In the genomic region with DNA sequence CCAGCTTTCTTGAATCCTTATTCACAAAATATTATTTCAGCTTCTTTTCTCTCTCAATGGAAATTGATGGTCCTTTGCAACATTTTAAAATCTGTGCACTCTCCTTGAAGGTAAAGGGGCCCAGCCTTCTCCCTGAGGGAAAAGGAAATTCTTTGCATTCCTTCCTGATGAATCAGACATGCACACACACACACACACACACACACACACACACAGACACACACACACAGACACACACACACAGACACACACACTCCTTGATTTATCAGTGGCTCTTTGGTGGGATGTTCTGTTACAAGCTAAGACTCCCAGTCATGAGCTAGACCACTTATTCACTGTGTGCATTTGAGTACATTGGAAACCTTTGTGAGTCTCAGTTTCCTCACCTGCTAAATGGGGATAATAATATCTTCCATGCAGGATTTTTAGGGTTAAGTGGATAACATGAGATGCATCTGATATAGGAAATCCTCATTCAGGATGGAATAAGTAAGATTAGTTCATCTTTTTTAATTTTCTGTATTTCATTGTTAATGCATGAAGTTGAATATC, we compare ENCODE assay signal across 14 cellular contexts. TPM values are rescaled to one million over a fixed set of nuclear protein-coding genes. Genes with fewer than 3 reads are reported as not detected.
A peak's percentile ranks its signal among the peaks of the same experiment; 100 is the strongest.
DNase-seq lines count a peak whose midpoint lies in the region; ATAC-seq and TF ChIP-seq lines count a peak whose summit lies in the region.
"Had no signal": no experiment of that assay in that cellular context is flagged by ENCODE, and none has a peak within 500 bp of the region (broad histone marks: within the 10 kb centered on the region; RNA-seq: fewer than 3 reads in every experiment).

No MANE protein-coding gene starts in this region.

- peak overlapping the region; percentile 60; the same call in 1 of the 2 replicates for H3K23ac ChIP-seq in IMR-90 (ENCODE audit: low read depth, low read length)

- POLR2A ChIA-PET in IMR-90 (lab: Charles Lee; ENCODE audit: unreplicated experiment) = no interaction called here

- no peak for TF ChIP-seq CTCF in AG09309 (IDR thresholded peaks at IDR 0.05; ENCODE audit: control insufficient read depth, insufficient read depth, low read depth, low read length, missing control alignments)
- TF ChIP-seq CTCF in IMR-90 (conservative IDR thresholded peaks at IDR 0.05; ENCODE audit: low read depth, low read length) = no peak
- no peak for TF ChIP-seq CTCF in cardiac fibroblast (IDR thresholded peaks at IDR 0.05; ENCODE audit: low read depth, low read length)
- no peak for TF ChIP-seq CTCF in Peyer's patch (IDR thresholded peaks at IDR 0.05)

- no peak overlapping the region for H3K9ac ChIP-seq in IMR-90 (ENCODE audit: low read depth, low read length)

- H2BK120ac ChIP-seq in IMR-90 (ENCODE audit: low read depth, low read length) = peak overlapping the region; percentile 94

- no peak for TF ChIP-seq RAD21 in IMR-90 (IDR thresholded peaks at IDR 0.05; ENCODE audit: low read length)

- H2BK20ac ChIP-seq in IMR-90 (ENCODE audit: low read depth, low read length) = peak overlapping the region; percentile 89; the same call in 1 of the 2 replicates

- H3K27me3 ChIP-seq in IMR-90 (ENCODE audit: control insufficient read depth, insufficient read depth, low read length) (no peaks in the 10 kb centered on the region), Peyer's patch (peaks cover 0 to 4% of the 10 kb centered on the region in 2 donors)

- H2BK5ac ChIP-seq in IMR-90 (ENCODE audit: low read depth, low read length, poor library complexity, severe bottlenecking) = peak overlapping the region; percentile 51

- peak overlapping the region; percentile 4 to 81; a peak in 1 of 4 replicates for H4K8ac ChIP-seq in IMR-90 (ENCODE audit: low read depth in 2 of 2, low read length in 2 of 2)

- no peak overlapping the region for H3K18ac ChIP-seq in IMR-90 (ENCODE audit: low read depth, low read length)

- H3K9me3 ChIP-seq in IMR-90 (ENCODE audit: control insufficient read depth, insufficient read depth, low read length) (peaks cover 3% of the 10 kb centered on the region; the same call in 1 of the 2 replicates), Peyer's patch (no peaks in the 10 kb centered on the region)

- H3K4ac ChIP-seq in IMR-90 (ENCODE audit: low read depth, low read length) = peak overlapping the region; percentile 75

- H3K9me1 ChIP-seq in IMR-90 (ENCODE audit: insufficient read depth, low read length) = no peaks in the 10 kb centered on the region

- dilution Hi-C loops in IMR-90 (cut with HindIII; ENCODE audit: low sequenced_read_pairs, unreplicated experiment) = no loop called here

- intact Hi-C loops in IMR-90 (cut with micrococcal nuclease) (no loop called here), posterior cingulate gyrus (cut with DNase I) (no loop called here)

- no TSS peak for BruUV-seq in IMR-90 (replicated peaks; lab: Mats Ljungman, UMichigan)

- H3K27ac ChIP-seq in IMR-90 (ENCODE audit: insufficient read depth, low read length) (no peak overlapping the region), Peyer's patch (no peak overlapping the region)
- H3K27ac ChIP-seq: dorsolateral prefrontal cortex had no signal

- no peak overlapping the region for H3K56ac ChIP-seq in IMR-90 (ENCODE audit: extremely low read depth, insufficient read depth, low read length)

- H3K4me1 ChIP-seq in IMR-90 (ENCODE audit: control insufficient read depth, insufficient read depth, low read length) (no peaks in the 10 kb centered on the region; the same call in 1 of the 2 replicates), Peyer's patch (no peaks in the 10 kb centered on the region)

- in situ Hi-C loops in IMR-90 (cut with MboI; ENCODE audit: low sequenced_read_pairs) = no loop called here

- H2AK5ac ChIP-seq in IMR-90 (ENCODE audit: low read depth, low read length) = peak overlapping the region; percentile 89; the same call in 1 of the 2 replicates

- H2BK15ac ChIP-seq in IMR-90 (ENCODE audit: low read depth, low read length) = peak overlapping the region; percentile 55; the same call in 1 of the 3 replicates

- no peak overlapping the region for H3K4me2 ChIP-seq in IMR-90 (ENCODE audit: low read depth, low read length)

- CTCF ChIA-PET in IMR-90 (lab: Yijun Ruan, JAX) = no interaction called here

- no peak overlapping the region for H4K5ac ChIP-seq in IMR-90 (ENCODE audit: low read depth, low read length)

- H3K36me3 ChIP-seq in IMR-90 (ENCODE audit: control insufficient read depth, insufficient read depth, low read length) (no peaks in the 10 kb centered on the region), Peyer's patch (no peaks in the 10 kb centered on the region)

- peak overlapping the region; percentile 75 for H3K14ac ChIP-seq in IMR-90 (replicated peaks; ENCODE audit: low read depth, low read length)

- H2AFZ ChIP-seq in IMR-90 (replicated peaks; ENCODE audit: low read length, poor library complexity) = no peak overlapping the region

- TF ChIP-seq POLR2A in IMR-90 (IDR thresholded peaks at IDR 0.05; ENCODE audit: low read depth, low read length) (no peak), Peyer's patch (IDR thresholded peaks at IDR 0.05) (no peak)

- no peaks in the 10 kb centered on the region for H3K79me1 ChIP-seq in IMR-90 (ENCODE audit: low read depth in 1 of 2, low read length in 2 of 2)

- no peak overlapping the region for H3K4me3 ChIP-seq in AG09309 (ENCODE audit: control insufficient read depth, low read depth, low read length)
- no peak overlapping the region for H3K4me3 ChIP-seq in IMR-90 (ENCODE audit: insufficient read depth, low read depth, low read length)
- no peak overlapping the region for H3K4me3 ChIP-seq in cardiac fibroblast (replicated peaks in 1 of 2; ENCODE audit: low read depth in 2 of 2, low read length in 2 of 2)
- H3K4me3 ChIP-seq in Peyer's patch = no peak overlapping the region
- H3K4me3 ChIP-seq: dorsolateral prefrontal cortex had no signal

- peak; percentile 10 for DNase-seq in AG09309 (ENCODE audit: low read depth)
- peak; percentile 61 for DNase-seq in IMR-90
- DNase-seq in cardiac fibroblast (ENCODE audit: low read depth in 2 of 2) = peak; percentile 73 to 80
- DNase-seq in islet precursor cell = peak; percentile 81
- no peak for DNase-seq in Peyer's patch
- no peak for DNase-seq in stimulated activated CD4-positive, alpha-beta T cell treated with anti-CD3 and anti-CD28 coated beads, Interleukin-4, amount 100 ng/mL, for 24 hours
- no peak for DNase-seq in posterior cingulate gyrus
- DNase-seq: activated CD4-positive, alpha-beta T cell treated with anti-CD3 and anti-CD28 coated beads, Interleukin-2, amount 10 ng/mL, durations not matched to agents 7 days and 5 days; activated effector memory CD4-positive, alpha-beta T cell treated with anti-CD3 and anti-CD28 coated beads, Interleukin-2, amount 50 U/mL, for 16 hours; dorsolateral prefrontal cortex; NCI-H2171 treated with DMSO at 0.1 percent for 48 hours; SHP77; trophoblast cell had no signal

- H2AK9ac ChIP-seq in IMR-90 (replicated peaks; ENCODE audit: low read depth, low read length, poor library complexity) = no peak overlapping the region

- peak; percentile 44; the same call in 1 of the 2 replicates for ATAC-seq in IMR-90 (ENCODE audit: low read depth)
- no peak for ATAC-seq in HG03039 (IDR thresholded peaks at IDR 0.05; ENCODE audit: unreplicated experiment)

- H4K91ac ChIP-seq in IMR-90 (ENCODE audit: insufficient read depth, low read depth, low read length) = peak overlapping the region; percentile 12; the same call in 1 of the 2 replicates

- H4K20me1 ChIP-seq in IMR-90 (ENCODE audit: insufficient read depth, low read length) = no peaks in the 10 kb centered on the region; the same call in 1 of the 2 replicates

TF ChIP-seq in IMR-90, 13 proteins besides CTCF, POLR2A, EP300 and RAD21:
- TF ChIP-seq, protein P1, sequence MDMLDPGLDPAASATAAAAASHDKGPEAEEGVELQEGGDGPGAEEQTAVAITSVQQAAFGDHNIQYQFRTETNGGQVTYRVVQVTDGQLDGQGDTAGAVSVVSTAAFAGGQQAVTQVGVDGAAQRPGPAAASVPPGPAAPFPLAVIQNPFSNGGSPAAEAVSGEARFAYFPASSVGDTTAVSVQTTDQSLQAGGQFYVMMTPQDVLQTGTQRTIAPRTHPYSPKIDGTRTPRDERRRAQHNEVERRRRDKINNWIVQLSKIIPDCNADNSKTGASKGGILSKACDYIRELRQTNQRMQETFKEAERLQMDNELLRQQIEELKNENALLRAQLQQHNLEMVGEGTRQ (IDR thresholded peaks at IDR 0.05; ENCODE audit: low read depth, low read length) = no peak
- TF ChIP-seq CEBPB (IDR thresholded peaks at IDR 0.05; ENCODE audit: low read depth, low read length) = no peak
- no peak for TF ChIP-seq RCOR1 (IDR thresholded peaks at IDR 0.05; ENCODE audit: insufficient replicate concordance, low read length)

RNA-seq across cellular contexts. Expression of gene HMGA2, which starts 45.1 kb away (rescaled TPM):
- total RNA-seq in IMR-90 (2012; rRNA removed) (72.4 and 130 TPM in 2 replicates), Peyer's patch (1 to 10 TPM; 1.7 to 6.8 (median 4.2) TPM)
- polyA plus RNA-seq in IMR-90 (2012; rRNA removed) = 108 and 119 TPM in 2 replicates
- polyA plus RNA-seq in IMR-90 (2012; cell fraction: cytosol; rRNA removed) = 84.5 and 106 TPM in 2 replicates
- 141 and 145 TPM in 2 replicates for polyA plus RNA-seq in IMR-90 (2012; cell fraction: nucleus; rRNA removed; ENCODE audit: low replicate concordance)
- total RNA-seq: activated CD4-positive, alpha-beta T cell treated with anti-CD3 and anti-CD28 coated beads, Interleukin-2, amount 10 ng/mL, durations not matched to agents 7 days and 5 days had no signal

Comparison
In these comparisons a context has a peak if more than half of its experiments do, and no peak if none do; other contexts are left out.
1. DNase-seq: peak in AG09309 (single experiment), IMR-90 (single experiment), cardiac fibroblast (2 of 2) and islet precursor cell (single experiment); none in Peyer's patch (0 of 3), stimulated activated CD4-positive, alpha-beta T cell treated with anti-CD3 and anti-CD28 coated beads, Interleukin-4, amount 100 ng/mL, for 24 hours (single experiment) and posterior cingulate gyrus (0 of 10).